23 cellular contexts compared by ENCODE assay signal in the genomic region with DNA sequence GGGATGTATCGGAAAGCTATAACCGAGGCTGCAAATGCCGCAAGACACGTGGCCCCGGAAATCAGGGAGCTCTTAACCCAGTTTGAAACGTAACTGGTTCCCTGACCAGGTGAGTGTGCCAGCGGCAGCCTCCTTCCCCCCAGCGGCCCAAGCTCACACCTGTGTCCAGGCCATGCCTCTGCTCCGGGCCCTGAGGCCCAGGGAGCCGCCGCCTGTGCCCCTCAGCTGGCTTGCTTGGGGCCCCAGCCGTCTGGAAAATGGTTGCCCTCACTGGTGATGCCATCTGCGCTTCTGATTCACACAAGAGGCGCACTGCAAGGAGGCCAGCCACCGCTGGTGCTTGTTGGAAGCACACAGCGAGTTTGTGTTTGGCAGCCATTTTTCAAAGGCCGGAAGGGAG. TPM values are rescaled to one million over a fixed set of nuclear protein-coding genes. Genes with fewer than 3 reads are reported as not detected.
DNase-seq lines count a peak whose midpoint lies in the region; ATAC-seq and TF ChIP-seq lines count a peak whose summit lies in the region.
"Had no signal": no experiment of that assay in that cellular context is flagged by ENCODE, and none has a peak within 500 bp of the region (broad histone marks: within the 10 kb centered on the region; RNA-seq: fewer than 3 reads in every experiment).

No MANE protein-coding gene starts in this region.

- H3K4me1 ChIP-seq in BLaER1 (peaks cover 91% of the 10 kb centered on the region), PC-9 (replicated peaks; ENCODE audit: insufficient read depth) (peaks cover 50% of the 10 kb centered on the region), gastroesophageal sphincter (peaks cover 0 to 68% (median 21%) of the 10 kb centered on the region in 3 donors), trophoblast cell (ENCODE audit: control insufficient read depth in 1 of 2, insufficient read depth in 2 of 2, low read length in 2 of 2) (peaks cover 82 to 92% of the 10 kb centered on the region in 2 experiments), SK-N-SH (ENCODE audit: control insufficient read depth in 1 of 2, insufficient read depth in 2 of 2, low read depth in 1 of 2, low read length in 1 of 2) (peaks cover 0 to 17% of the 10 kb centered on the region in 2 experiments; a peak in 1 of 4 replicates)

- H3K79me2 ChIP-seq in PC-9 (ENCODE audit: low read depth), result peaks cover 42% of the 10 kb centered on the region
- peaks cover 77% of the 10 kb centered on the region for H3K79me2 ChIP-seq in trophoblast cell (ENCODE audit: control insufficient read depth, insufficient read depth, low read length, poor library complexity)
- no peaks in the 10 kb centered on the region for H3K79me2 ChIP-seq in SK-N-SH (ENCODE audit: insufficient read depth)

- TF ChIP-seq CTCF in PC-9 (conservative IDR thresholded peaks at IDR 0.05) (no peak), gastroesophageal sphincter (IDR thresholded peaks at IDR 0.05) (no peak), SK-N-SH (IDR thresholded peaks at IDR 0.05) (no peak)

- H3K4me2 ChIP-seq in BLaER1, result peak overlapping the region; percentile 91
- H3K4me2 ChIP-seq in PC-9, result peak overlapping the region; percentile 99; the same call in 1 of the 2 replicates
- no peak overlapping the region for H3K4me2 ChIP-seq in trophoblast cell (ENCODE audit: low read length)
- H3K4me2 ChIP-seq in SK-N-SH, result no peak overlapping the region

- H2AFZ ChIP-seq in PC-9 (no peak overlapping the region), trophoblast cell (ENCODE audit: insufficient read depth, low read length, poor library complexity) (no peak overlapping the region), SK-N-SH (ENCODE audit: low read depth) (no peak overlapping the region)

- intact Hi-C loops in PC-9 (cut with micrococcal nuclease; ENCODE audit: unreplicated experiment), result loop anchor here (5.0 kb wide), 3 partner anchors 74 to 504 kb away; partner anchors contain the start of genes INPP5A, LRRC27 and PPP2R2D

- peak overlapping the region; percentile 50; the same call in 1 of the 2 replicates for H3K9ac ChIP-seq in BLaER1
- no peak overlapping the region for H3K9ac ChIP-seq in trophoblast cell (ENCODE audit: low read length)
- no peak overlapping the region for H3K9ac ChIP-seq in SK-N-SH

- 96% methylated on average over 4 of the region's 17 CpGs; no CpG with 5 or more reads in 1 of the 2 donors for WGBS in gastroesophageal sphincter (ENCODE audit: low coverage in 1 of 2), 2 donors
- no CpG with 5 or more reads among the region's 17 CpGs for WGBS in trophoblast cell (ENCODE audit: extremely low coverage, insufficient coverage, insufficient read length)
- WGBS in SK-N-SH (ENCODE audit: low lambda C conversion rate), result 92% methylated on average over 15 of the region's 17 CpGs

- H3K4me3 ChIP-seq in BLaER1, result no peak overlapping the region
- H3K4me3 ChIP-seq in PC-9, result no peak overlapping the region
- H3K4me3 ChIP-seq in gastroesophageal sphincter, result no peak overlapping the region
- H3K4me3 ChIP-seq in trophoblast cell (ENCODE audit: low read depth, low read length), result no peak overlapping the region
- no peak overlapping the region for H3K4me3 ChIP-seq in SK-N-SH (ENCODE audit: low read depth in 2 of 2, low read length in 1 of 2)
- H3K4me3 ChIP-seq: right atrium auricular region had no signal

- DNase-seq in PC-9, result no peak
- peak in 1 of 2 donors; percentile 44 for DNase-seq in trophoblast cell
- DNase-seq in stimulated activated CD8-positive, alpha-beta memory T cell treated with anti-CD3 and anti-CD28 coated beads, Interleukin-4, amount 100 ng/mL, for 48 hours, result no peak
- no peak for DNase-seq in NCI-H1092 treated with DMSO at 0.1 percent for 48 hours (lab: John Stamatoyannopoulos, UW)
- no peak for DNase-seq in SK-N-SH
- DNase-seq: activated CD8-positive, alpha-beta memory T cell treated with anti-CD3 and anti-CD28 coated beads for 24 hours; activated naive CD4-positive, alpha-beta T cell treated with anti-CD3 and anti-CD28 coated beads for 36 hours; activated T-cell treated with anti-CD3 and anti-CD28 coated beads, Interleukin-2, amount 50 U/mL, for 4 hours; anterior cingulate cortex; CD8-positive, alpha-beta memory T cell; left colon; midbrain; NCI-H1105; NCI-H2081 treated with DMSO at 0.1 percent for 48 hours; NCI-H510A; T1000 had no signal

- no peak overlapping the region for H4K12ac ChIP-seq in trophoblast cell (ENCODE audit: low read depth, low read length)

- H3K9me2 ChIP-seq in PC-9 (ENCODE audit: insufficient read depth), result no peaks in the 10 kb centered on the region
- H3K9me2 ChIP-seq in SK-N-SH, result no peaks in the 10 kb centered on the region

- peak overlapping the region; percentile 50 for H2BK5ac ChIP-seq in trophoblast cell (ENCODE audit: low read depth, low read length, poor library complexity)

- peak overlapping the region; percentile 62 for H3K14ac ChIP-seq in trophoblast cell (ENCODE audit: low read length)

- peak overlapping the region; percentile 53 for H2BK12ac ChIP-seq in trophoblast cell (ENCODE audit: low read length)

- H2AK5ac ChIP-seq in trophoblast cell (ENCODE audit: low read length), result peak overlapping the region; percentile 60

- H3K18ac ChIP-seq in trophoblast cell (ENCODE audit: low read length), result peak overlapping the region; percentile 73

- peak overlapping the region; percentile 82 for H3K27ac ChIP-seq in BLaER1
- 0 out of 2 replicates have a peak overlapping the region, but pooled peaks have one; percentile 94 for H3K27ac ChIP-seq in PC-9
- peak overlapping the region in 3 of 4 donors; percentile 77 to 94 (median 81) for H3K27ac ChIP-seq in gastroesophageal sphincter
- H3K27ac ChIP-seq in trophoblast cell (ENCODE audit: low read depth, low read length), result peak overlapping the region; percentile 98
- H3K27ac ChIP-seq in SK-N-SH (ENCODE audit: low read depth in 2 of 2, low read length in 1 of 2), result no peak overlapping the region
- H3K27ac ChIP-seq: neutrophil had no signal

- H4K20me1 ChIP-seq in BLaER1 (peaks cover 66% of the 10 kb centered on the region), PC-9 (ENCODE audit: insufficient read depth) (no peaks in the 10 kb centered on the region), SK-N-SH (ENCODE audit: insufficient read depth) (no peaks in the 10 kb centered on the region)

- H3K79me1 ChIP-seq in trophoblast cell (ENCODE audit: low read length), result peaks cover 84% of the 10 kb centered on the region

- TF ChIP-seq EP300 in gastroesophageal sphincter (IDR thresholded peaks at IDR 0.05) (no peak), SK-N-SH (IDR thresholded peaks at IDR 0.05; ENCODE audit: borderline replicate concordance in 1 of 2, low read depth in 1 of 2, low read length in 1 of 2) (no peak)

- H3K4ac ChIP-seq in trophoblast cell (ENCODE audit: low read depth, low read length), result peak overlapping the region; percentile 73

- TF ChIP-seq POLR2A in gastroesophageal sphincter (IDR thresholded peaks at IDR 0.05), result no peak

- no peak for TF ChIP-seq RAD21 in SK-N-SH (IDR thresholded peaks at IDR 0.05; ENCODE audit: low read length)

- CTCF ChIA-PET in PC-9 (lab: Charles Lee) (interaction anchor here (1.2 kb wide), 1 partner anchor 40 kb away, joined by 3 read pairs; no protein-coding TSS in a partner anchor), SK-N-SH (lab: Yijun Ruan, JAX) (interaction anchor here (1.3 kb wide), 1 partner anchor 46 kb away, joined by 5 read pairs; no protein-coding TSS in a partner anchor)

- H4K91ac ChIP-seq in trophoblast cell (ENCODE audit: low read depth, low read length), result peak overlapping the region; percentile 100

- peak overlapping the region; percentile 35 for H2BK120ac ChIP-seq in trophoblast cell (ENCODE audit: insufficient read depth, low read length, poor library complexity)

- BruUV-seq in PC-9 (replicated peaks; lab: Mats Ljungman, UMichigan), result no TSS peak

- POLR2A ChIA-PET in PC-9 (lab: Charles Lee; ENCODE audit: unreplicated experiment) (no interaction called here), SK-N-SH (lab: Yijun Ruan, JAX) (no interaction called here)

- no peaks in the 10 kb centered on the region for H3K27me3 ChIP-seq in BLaER1
- no peaks in the 10 kb centered on the region for H3K27me3 ChIP-seq in PC-9 (ENCODE audit: insufficient read depth, low read depth)
- H3K27me3 ChIP-seq in gastroesophageal sphincter, result no peaks in the 10 kb centered on the region
- no peaks in the 10 kb centered on the region for H3K27me3 ChIP-seq in trophoblast cell (ENCODE audit: insufficient read depth, low read length)
- H3K27me3 ChIP-seq in SK-N-SH (ENCODE audit: insufficient read depth), result no peaks in the 10 kb centered on the region
- H3K27me3 ChIP-seq: neutrophil, right atrium auricular region had no signal

- H4K8ac ChIP-seq in trophoblast cell (ENCODE audit: low read depth, low read length), result peak overlapping the region; percentile 33

- H3F3A ChIP-seq in PC-9 (ENCODE audit: insufficient read depth, low read depth), result peaks cover 13% of the 10 kb centered on the region; the same call in 1 of the 2 replicates
- no peaks in the 10 kb centered on the region for H3F3A ChIP-seq in SK-N-SH (replicated peaks; ENCODE audit: insufficient read depth)

- ATAC-seq in gastroesophageal sphincter (no peak), HG03571 (IDR thresholded peaks at IDR 0.05; ENCODE audit: unreplicated experiment) (no peak)
- ATAC-seq: activated CD4-positive, CD25-positive, alpha-beta regulatory T cell treated with anti-CD3 and anti-CD28 coated beads, Interleukin-2, amount 50 U/mL, for 24 hours; activated T-cell treated with anti-CD3 and anti-CD28 coated beads, Interleukin-2, amount 50 U/mL, for 4 hours; HepG2; left colon had no signal

- no peak overlapping the region for H3K23ac ChIP-seq in trophoblast cell (ENCODE audit: low read length)

- H3K9me3 ChIP-seq in BLaER1, result no peaks in the 10 kb centered on the region
- H3K9me3 ChIP-seq in PC-9 (ENCODE audit: insufficient read depth, low read depth), result no peaks in the 10 kb centered on the region
- no peaks in the 10 kb centered on the region for H3K9me3 ChIP-seq in gastroesophageal sphincter
- H3K9me3 ChIP-seq in trophoblast cell (ENCODE audit: insufficient read depth, low read depth, low read length), result no peaks in the 10 kb centered on the region
- no peaks in the 10 kb centered on the region for H3K9me3 ChIP-seq in SK-N-SH
- H3K9me3 ChIP-seq: neutrophil, right atrium auricular region had no signal

- H3K36me3 ChIP-seq in BLaER1 (peaks cover 18% of the 10 kb centered on the region), PC-9 (ENCODE audit: low read depth) (no peaks in the 10 kb centered on the region), gastroesophageal sphincter (peaks cover 0 to 36% of the 10 kb centered on the region in 2 donors), trophoblast cell (ENCODE audit: control insufficient read depth in 1 of 2, insufficient read depth in 2 of 2, low read length in 2 of 2) (peaks cover 39 to 48% of the 10 kb centered on the region in 2 experiments), SK-N-SH (replicated peaks in 1 of 2; ENCODE audit: control insufficient read depth in 1 of 2, insufficient read depth in 2 of 2, low read length in 1 of 2) (peaks cover 0 to 13% of the 10 kb centered on the region in 2 experiments)

TF ChIP-seq in SK-N-SH, 30 proteins besides CTCF, POLR2A, EP300 and RAD21 (continues in another document):
- no peak for TF ChIP-seq RCOR1 (IDR thresholded peaks at IDR 0.05; ENCODE audit: low read length)

RNA-seq across cellular contexts. Expression of gene PWWP2B, which starts 9.2 kb away (rescaled TPM):
- 16.9 and 20.6 TPM in 2 replicates for total RNA-seq in PC-9 (2021)
- total RNA-seq in gastroesophageal sphincter, result 10 to 100 TPM; 11.3 to 17.1 (median 14.8) TPM
- polyA plus RNA-seq in trophoblast cell (2013), result 57.0 and 60.9 TPM in 2 replicates
- 2.0 and 2.4 TPM in 2 replicates for polyA plus RNA-seq in SK-N-SH (2012; rRNA removed)
- 0.93 and 1.9 TPM in 2 replicates for polyA plus RNA-seq in SK-N-SH (2012; cell fraction: cytosol; rRNA removed)
- 2.3 and 3.2 TPM in 2 replicates for polyA plus RNA-seq in SK-N-SH (2012; cell fraction: nucleus; rRNA removed)

Comparison
In these comparisons a context has a peak if more than half of its experiments do, and no peak if none do; other contexts are left out.
1. H3K27ac ChIP-seq: peak in BLaER1 (single experiment), PC-9 (single experiment), gastroesophageal sphincter (3 of 4) and trophoblast cell (single experiment); none in SK-N-SH (0 of 2).
2. H3K4me2 ChIP-seq: peak in BLaER1 (single experiment) and PC-9 (single experiment); none in trophoblast cell (single experiment) and SK-N-SH (single experiment).